5 cellular contexts compared by ENCODE assay signal in genomic region chr19:18354743-18355142, GRCh38. TPM values are rescaled to one million over a fixed set of nuclear protein-coding genes. Genes with fewer than 3 reads are reported as not detected.
"Had no signal": no experiment of that assay in that cellular context is flagged by ENCODE, and none has a peak within 500 bp of the region (broad histone marks: within the 10 kb centered on the region; RNA-seq: fewer than 3 reads in every experiment).

No MANE protein-coding gene starts in this region.

RNA-seq across cellular contexts. Expression of gene GDF15, which starts 31.2 kb away (rescaled TPM):
- total RNA-seq: mononuclear cell had no signal

RNA-seq across cellular contexts. Expression of gene LRRC25, which starts 42.7 kb away (rescaled TPM):
- total RNA-seq: dermis microvascular lymphatic vessel endothelial cell, endodermal cell, hepatocyte, mammary epithelial cell had no signal
